ENCODE assay signal across 12 cellular contexts in genomic region chr6:49839162-49839561, GRCh38. TPM values are rescaled to one million over a fixed set of nuclear protein-coding genes. Genes with fewer than 3 reads are reported as not detected.
"Had no signal": no experiment of that assay in that cellular context is flagged by ENCODE, and none has a peak within 500 bp of the region (broad histone marks: within the 10 kb centered on the region; RNA-seq: fewer than 3 reads in every experiment).

No MANE protein-coding gene starts in this region.

- H3K9me3 ChIP-seq: HAP-1 had no signal

- H3K9ac ChIP-seq: GM23248 had no signal

- FAIRE-seq: H1, H54 had no signal

- H3K4me3 ChIP-seq: GM23248, GM23338, HAP-1 had no signal

- H2AFZ ChIP-seq: GM23248 had no signal

- ATAC-seq: GM23338, HCT116 had no signal

- H3K36me3 ChIP-seq: HAP-1 had no signal

- H3K27ac ChIP-seq: GM23248 had no signal

- H3K4me2 ChIP-seq: GM23338 had no signal

- DNase-seq: GM23248, GOT3, H7, H9, HCEC 1CT, HFFc6 had no signal

- H3K4me1 ChIP-seq: HAP-1 had no signal

RNA-seq across cellular contexts. Expression of gene CRISP1, which starts 27.2 kb away (rescaled TPM):
- total RNA-seq: GM23248, GM23338, H1, H4, H7, H9, HFFc6 had no signal
- polyA plus RNA-seq: GM23248, GM23338, H1 had no signal

RNA-seq across cellular contexts. Expression of gene PGK2, which starts 52.1 kb away (rescaled TPM):
- total RNA-seq: GM23248, GM23338, H1, H4, H7, H9, HFFc6 had no signal
- polyA plus RNA-seq: GM23248, GM23338, H1 had no signal
